In the genomic region with DNA sequence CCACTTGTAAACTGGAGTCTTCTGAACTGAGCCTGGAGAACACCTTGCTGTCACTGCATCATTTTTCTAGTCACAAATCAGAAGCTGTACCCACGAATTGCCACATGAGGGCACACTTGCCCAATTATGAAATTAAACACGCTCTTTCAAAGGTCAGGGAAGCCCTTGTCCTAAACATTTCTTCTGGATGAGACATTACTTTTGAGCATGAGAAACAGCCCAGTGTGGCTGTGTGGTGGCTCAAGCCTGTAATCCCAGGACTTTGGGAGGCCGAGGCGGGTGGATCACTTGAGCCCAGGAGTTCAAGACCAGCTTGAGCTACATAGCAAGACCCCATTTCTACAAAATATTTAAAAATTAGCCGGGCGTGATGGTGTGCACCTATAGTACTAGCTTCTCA, we compare ENCODE assay signal across 8 cellular contexts. TPM values are rescaled to one million over a fixed set of nuclear protein-coding genes. Genes with fewer than 3 reads are reported as not detected.
DNase-seq lines count a peak whose midpoint lies in the region; ATAC-seq and TF ChIP-seq lines count a peak whose summit lies in the region.

No MANE protein-coding gene starts in this region.

- WGBS in mammary epithelial cell (ENCODE audit: low coverage, missing lambda C conversion rate): 51% methylated on average over 5 of the region's 6 CpGs

- no peaks in the 10 kb centered on the region for H4K20me1 ChIP-seq in mammary epithelial cell (ENCODE audit: insufficient read depth, low read length)

- no peaks in the 10 kb centered on the region for H3K79me2 ChIP-seq in mammary epithelial cell (ENCODE audit: insufficient read depth, low read length)

- peak overlapping the region in 1 of 2 donors; percentile 16 for H3K27ac Mint-ChIP-seq in T-cell

- H3K36me3 ChIP-seq in GM06990 (ENCODE audit: control insufficient read depth, insufficient read depth, low read length) (no peaks in the 10 kb centered on the region), mammary epithelial cell (ENCODE audit: insufficient read depth, low read length) (no peaks in the 10 kb centered on the region), kidney epithelial cell (ENCODE audit: control insufficient read depth, insufficient read depth, low read length) (no peaks in the 10 kb centered on the region)

- BruUV-seq in mammary epithelial cell (replicated peaks; lab: Mats Ljungman, UMichigan): no TSS peak

- DNase-seq in 8988T: peak; percentile 16
- peak; percentile 17 for DNase-seq in GM06990 (ENCODE audit: extremely low read depth, insufficient read length)
- peak; percentile 8 for DNase-seq in NCI-H1105 treated with DMSO at 0.1 percent for 48 hours (lab: John Stamatoyannopoulos, UW)
- DNase-seq in T-cell: peak in 20 of 34 experiments; percentile 4 to 48 (median 20)
- DNase-seq in mammary epithelial cell: peak; percentile 67
- no peak for DNase-seq in kidney epithelial cell (ENCODE audit: low read depth)
- DNase-seq in stimulated activated CD4-positive, alpha-beta T cell treated with anti-CD3 and anti-CD28 coated beads, Interleukin-4, amount 100 ng/mL, for 24 hours: peak; percentile 40

- no peak overlapping the region for H3K9ac ChIP-seq in mammary epithelial cell (ENCODE audit: insufficient read depth, low read length)

- H3K27me3 ChIP-seq in GM06990 (replicated peaks; ENCODE audit: control insufficient read depth, insufficient read depth, low read length) (no peaks in the 10 kb centered on the region), mammary epithelial cell (ENCODE audit: insufficient read depth, low read length) (no peaks in the 10 kb centered on the region), kidney epithelial cell (ENCODE audit: control insufficient read depth, insufficient read depth, low read length) (no peaks in the 10 kb centered on the region)

- ATAC-seq in T-cell (replicated peaks in 1 of 4) (peak in 1 of 4 experiments; percentile 65), GM19452 (IDR thresholded peaks at IDR 0.05; ENCODE audit: unreplicated experiment) (no peak)

- no peak overlapping the region for H3K4me3 Mint-ChIP-seq in T-cell

- dilution Hi-C loops in mammary epithelial cell (cut with HindIII; ENCODE audit: low sequenced_read_pairs): no loop called here

- in situ Hi-C loops in mammary epithelial cell (cut with MboI; ENCODE audit: low sequenced_read_pairs in 2 of 2): loop anchor here (5.0 to 25.0 kb wide), 2 partner anchors 161 to 281 kb away; no protein-coding TSS in a partner anchor

- intact Hi-C loops in mammary epithelial cell (cut with micrococcal nuclease): loop anchor here (1.0 to 10.0 kb wide), 7 partner anchors 49 to 652 kb away; no protein-coding TSS in a partner anchor

- no peaks in the 10 kb centered on the region for H3K9me3 Mint-ChIP-seq in T-cell

- H3K4me2 ChIP-seq in mammary epithelial cell (ENCODE audit: insufficient read depth, low read depth, low read length): no peak overlapping the region

- TF ChIP-seq CTCF in GM06990 (IDR thresholded peaks at IDR 0.05; ENCODE audit: insufficient read depth, low read length, poor library complexity, severe bottlenecking) (peak; percentile 69), mammary epithelial cell (conservative IDR thresholded peaks at IDR 0.05 in 1 of 2, IDR thresholded peaks at IDR 0.05 in 1 of 2; ENCODE audit: extremely low read depth in 1 of 2, insufficient read depth in 1 of 2, low read depth in 1 of 2, low read length in 2 of 2) (peak; percentile 79 to 82), kidney epithelial cell (IDR thresholded peaks at IDR 0.05; ENCODE audit: insufficient read depth, low read length, poor library complexity, severe bottlenecking) (peak; percentile 69)

- H3K9me3 ChIP-seq in mammary epithelial cell (replicated peaks; ENCODE audit: insufficient read depth, low read length): no peaks in the 10 kb centered on the region

- CTCF ChIA-PET in T-cell (lab: Charles Lee) (interaction anchor here (0.6 to 3.9 kb wide), 4 partner anchors 18 to 160 kb away, joined by 3 to 37 read pairs (median 4); no protein-coding TSS in a partner anchor), mammary epithelial cell (lab: Charles Lee; ENCODE audit: low non-redundant PET) (interaction anchor here (2.4 kb wide), 1 partner anchor 160 kb away, joined by 18 read pairs; no protein-coding TSS in a partner anchor)

- H3K4me3 ChIP-seq in GM06990 (replicated peaks; ENCODE audit: low read depth, low read length): no peak overlapping the region
- H3K4me3 ChIP-seq in mammary epithelial cell (replicated peaks in 1 of 3; ENCODE audit: insufficient read depth in 1 of 3, low read depth in 2 of 3, low read length in 3 of 3): no peak overlapping the region
- no peak overlapping the region for H3K4me3 ChIP-seq in kidney epithelial cell (ENCODE audit: low read depth, low read length)

- no peak overlapping the region for H3K27ac ChIP-seq in mammary epithelial cell (ENCODE audit: insufficient read depth, low read depth, low read length)

- peaks cover 19 to 22% of the 10 kb centered on the region in 2 donors for H3K27me3 Mint-ChIP-seq in T-cell

- peaks cover 11% of the 10 kb centered on the region for H3K4me1 ChIP-seq in mammary epithelial cell (ENCODE audit: insufficient read depth, low read length)

- no peaks in the 10 kb centered on the region for H3K4me1 Mint-ChIP-seq in T-cell

- H2AFZ ChIP-seq in mammary epithelial cell (ENCODE audit: low read depth, low read length): no peak overlapping the region

- H3K36me3 Mint-ChIP-seq in T-cell: no peaks in the 10 kb centered on the region

- POLR2A ChIA-PET in T-cell (lab: Charles Lee): no interaction called here

RNA-seq across cellular contexts. Expression of a gene that starts 27.5 kb away (rescaled TPM):
- total RNA-seq in T-cell (under 1 TPM in 1 of 5 donors, not detected in 4; 0.35 TPM), mammary epithelial cell (under 1 TPM in 1 of 2 donors, not detected in 1; 0.17 TPM), kidney epithelial cell (not detected in 2 replicates)
- 0.03 TPM for polyA plus RNA-seq in mammary epithelial cell
- polyA minus RNA-seq in mammary epithelial cell: not detected
